22 cellular contexts compared by ENCODE assay signal in the genomic region with DNA sequence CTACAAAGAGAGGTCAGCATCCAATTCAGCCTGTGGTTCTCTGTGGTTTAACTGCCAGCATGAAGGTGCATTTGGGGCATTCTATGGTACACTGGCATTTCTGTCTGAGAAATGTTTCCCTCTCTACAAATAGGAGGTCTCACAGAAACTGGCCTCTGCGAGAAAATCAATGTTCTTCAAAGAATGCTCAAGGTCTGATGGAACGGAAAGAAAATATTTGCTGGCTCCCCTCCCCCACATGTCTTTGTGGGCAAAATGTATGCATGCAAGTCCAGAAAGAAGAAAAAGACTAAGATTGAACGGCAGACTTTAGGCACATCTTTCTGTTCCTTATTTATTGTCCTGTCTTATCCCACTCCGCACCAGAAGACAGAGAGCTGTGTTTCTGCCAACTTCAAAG.
DNase-seq lines count a peak whose midpoint lies in the region; ATAC-seq and TF ChIP-seq lines count a peak whose summit lies in the region.
"Had no signal": no experiment of that assay in that cellular context is flagged by ENCODE, and none has a peak within 500 bp of the region (broad histone marks: within the 10 kb centered on the region; RNA-seq: fewer than 3 reads in every experiment).

No MANE protein-coding gene starts in this region.

- no peaks in the 10 kb centered on the region for H3K27me3 ChIP-seq in tibial nerve
- H3K27me3 ChIP-seq: SJCRH30 had no signal

- TF ChIP-seq POLR2A in tibial nerve (IDR thresholded peaks at IDR 0.05), result no peak

- H3K27ac Mint-ChIP-seq in activated B cell treated with CpG ODN at 0.5 μM for 24 hours (peak overlapping the region; percentile 26), brain (peak overlapping the region in 3 of 5 experiments; percentile 39 to 59 (median 54)), nephron progenitor cell (peak overlapping the region; percentile 37)
- H3K27ac Mint-ChIP-seq: CD8-positive, alpha-beta memory T cell; H9 had no signal

- WGBS in tibial nerve, 2 donors, result 40 to 49% methylated on average over 4 of the region's 4 CpGs

- H3K27me3 Mint-ChIP-seq in activated B cell treated with CpG ODN at 0.5 μM for 24 hours (peaks cover 6% of the 10 kb centered on the region), brain (no peaks in the 10 kb centered on the region), nephron progenitor cell (ENCODE audit: low read depth, poor library complexity) (no peaks in the 10 kb centered on the region)

- POLR2A ChIA-PET in activated B cell treated with CpG ODN at 0.5 μM for 24 hours (lab: Charles Lee), result no interaction called here

- H3K9me3 ChIP-seq in tibial nerve, result no peaks in the 10 kb centered on the region
- H3K9me3 ChIP-seq: SJCRH30 had no signal

- H3K9me3 Mint-ChIP-seq in activated B cell treated with CpG ODN at 0.5 μM for 24 hours (no peaks in the 10 kb centered on the region), brain (peaks cover 0 to under 1% (median 0%) of the 10 kb centered on the region in 5 experiments), nephron progenitor cell (no peaks in the 10 kb centered on the region)
- H3K9me3 Mint-ChIP-seq: H9 had no signal

- TF ChIP-seq EP300 in tibial nerve (IDR thresholded peaks at IDR 0.05), result no peak

- peak overlapping the region; percentile 22 to 90 (median 64) for H3K27ac ChIP-seq in tibial nerve
- H3K27ac ChIP-seq: C4-2B, GM23248, PC-9, SJCRH30 had no signal

- peaks cover 26% of the 10 kb centered on the region for H3K4me1 Mint-ChIP-seq in activated B cell treated with CpG ODN at 0.5 μM for 24 hours
- H3K4me1 Mint-ChIP-seq in brain, result peaks cover 65% of the 10 kb centered on the region
- H3K4me1 Mint-ChIP-seq in nephron progenitor cell, result peaks cover 80% of the 10 kb centered on the region
- H3K4me1 Mint-ChIP-seq: CD8-positive, alpha-beta memory T cell had no signal

- H3K4me3 ChIP-seq in tibial nerve, result no peak overlapping the region
- H3K4me3 ChIP-seq: GM23248, PC-9, SJCRH30 had no signal

- intact Hi-C loops in activated B cell treated with CpG ODN at 0.5 μM for 24 hours (cut with micrococcal nuclease), result no loop called here

- TF ChIP-seq CTCF in activated B cell treated with CpG ODN at 0.5 μM for 24 hours (IDR thresholded peaks at IDR 0.05) (no peak), brain (conservative IDR thresholded peaks at IDR 0.05) (no peak), nephron progenitor cell (IDR thresholded peaks at IDR 0.05) (no peak), tibial nerve (IDR thresholded peaks at IDR 0.05) (no peak)

- H3K36me3 Mint-ChIP-seq in activated B cell treated with CpG ODN at 0.5 μM for 24 hours (ENCODE audit: low read depth), result no peaks in the 10 kb centered on the region
- H3K36me3 Mint-ChIP-seq in brain, result peaks cover 25% of the 10 kb centered on the region
- H3K36me3 Mint-ChIP-seq in nephron progenitor cell (ENCODE audit: low read depth), result peaks cover 7% of the 10 kb centered on the region
- H3K36me3 Mint-ChIP-seq: CD8-positive, alpha-beta memory T cell had no signal

- H3K4me1 ChIP-seq in tibial nerve, result peaks cover 0 to 82% (median 29%) of the 10 kb centered on the region in 4 donors

- no peak for ATAC-seq in activated B cell treated with CpG ODN at 0.5 μM for 24 hours (ENCODE audit: low read depth)
- ATAC-seq: Right ventricle myocardium inferior, SK-N-SH treated with all-trans-retinoic acid at 6 μM for 48 hours had no signal

- no peaks in the 10 kb centered on the region for H3K36me3 ChIP-seq in tibial nerve
- H3K36me3 ChIP-seq: SJCRH30 had no signal

- DNase-seq in activated B cell treated with CpG ODN at 0.5 μM for 24 hours (no peak), nephron progenitor cell (no peak), tibial nerve (ENCODE audit: low spot score in 2 of 2) (no peak), COR-L47 (lab: John Stamatoyannopoulos, UW) (no peak), T-helper 9 cell (no peak), dermis blood vessel endothelial cell (no peak)
- DNase-seq: Calu3; CD8-positive, alpha-beta memory T cell; GM23248; H9; KG1; MM.1S; NCI-H1694; NCI-H2029 treated with DMSO at 0.1 percent for 48 hours; NCI-H446 treated with DMSO at 0.1 percent for 48 hours; NCI-H526; PC-9; SJCRH30 had no signal

- CTCF ChIA-PET in activated B cell treated with CpG ODN at 0.5 μM for 24 hours (lab: Charles Lee), result no interaction called here

- H3K4me3 Mint-ChIP-seq in activated B cell treated with CpG ODN at 0.5 μM for 24 hours (no peak overlapping the region), brain (no peak overlapping the region), nephron progenitor cell (no peak overlapping the region)
- H3K4me3 Mint-ChIP-seq: CD8-positive, alpha-beta memory T cell; H9 had no signal
